Comparison of ENCODE assay signal across 8 cellular contexts in the genomic region with DNA sequence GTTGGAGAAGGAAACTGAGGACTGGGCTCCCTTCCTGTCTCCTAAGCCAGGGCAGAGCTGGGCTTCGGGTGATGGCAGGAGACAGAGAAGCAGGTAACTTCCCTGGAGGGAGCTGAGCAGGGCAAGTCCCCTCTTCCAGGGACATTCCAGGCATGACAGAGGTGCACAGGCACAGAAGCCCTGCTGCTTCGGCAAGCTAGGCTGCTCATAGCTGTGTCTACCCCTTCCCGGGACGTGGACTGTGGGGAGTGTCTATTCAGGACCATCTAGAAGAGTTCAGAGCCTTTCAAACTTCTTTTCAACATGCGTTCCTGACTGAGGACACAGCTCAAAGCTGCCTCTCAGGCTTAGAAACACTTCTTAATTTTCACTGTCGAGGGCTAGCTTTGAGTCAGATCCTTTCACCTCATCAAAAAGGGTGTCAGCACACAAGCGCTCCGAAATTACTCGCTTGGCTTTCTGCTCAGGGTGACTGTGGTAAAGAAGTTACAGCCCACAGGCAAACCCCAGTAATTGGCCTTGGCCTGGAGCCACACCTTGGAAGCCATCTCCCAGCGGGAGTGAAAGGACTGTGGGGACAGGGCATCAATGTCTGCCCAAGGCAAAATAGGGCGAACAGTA.
DNase-seq lines count a peak whose midpoint lies in the region; FAIRE-seq and TF ChIP-seq lines count a peak whose summit lies in the region.

No MANE protein-coding gene starts in this region.

- H3K4me1 ChIP-seq in BLaER1, result peaks cover 64% of the 10 kb centered on the region

- 0 out of 2 replicates have a peak overlapping the region, but pooled peaks have one; percentile 25 for H3K4me3 ChIP-seq in BLaER1
- H3K4me3 ChIP-seq in retinal pigment epithelial cell (ENCODE audit: low read length), result peak overlapping the region; percentile 32

- DNase-seq in GM19239 (ENCODE audit: insufficient read length, low spot score) (no peak), NCI-H1092 treated with DMSO at 0.1 percent for 48 hours (lab: John Stamatoyannopoulos, UW) (peak; percentile 55), retinal pigment epithelial cell (ENCODE audit: low read depth) (no peak), NCI-H2029 (lab: John Stamatoyannopoulos, UW) (no peak), NCI-H187 treated with DMSO at 0.1 percent for 48 hours (lab: John Stamatoyannopoulos, UW) (no peak), NCI-H345 (lab: John Stamatoyannopoulos, UW) (no peak)

- TF ChIP-seq CTCF in retinal pigment epithelial cell (conservative IDR thresholded peaks at IDR 0.05; ENCODE audit: low read depth, low read length), result no peak

- H3K9ac ChIP-seq in BLaER1, result peak overlapping the region; percentile 40; the same call in 1 of the 2 replicates

- H3K4me2 ChIP-seq in BLaER1, result peak overlapping the region; percentile 88

- H4K20me1 ChIP-seq in BLaER1, result no peaks in the 10 kb centered on the region

- no peaks in the 10 kb centered on the region for H3K36me3 ChIP-seq in BLaER1

- H3K9me3 ChIP-seq in BLaER1, result no peaks in the 10 kb centered on the region

- H3K27me3 ChIP-seq in BLaER1, result no peaks in the 10 kb centered on the region

- peak; percentile 68 for FAIRE-seq in GM19239 (lab: Jason Lieb, UNC)

- no peak overlapping the region for H3K27ac ChIP-seq in BLaER1
- H3K27ac ChIP-seq in cingulate gyrus (ENCODE audit: low read depth, low read length), result peak overlapping the region; percentile 10
